In genomic region chr4:40739347-40739746, GRCh38 we compare ENCODE assay signal across 26 cellular contexts.
DNase-seq lines count a peak whose midpoint lies in the region; ATAC-seq, FAIRE-seq and TF ChIP-seq lines count a peak whose summit lies in the region.
"Had no signal": no experiment of that assay in that cellular context is flagged by ENCODE, and none has a peak within 500 bp of the region (broad histone marks: within the 10 kb centered on the region; RNA-seq: fewer than 3 reads in every experiment).

No MANE protein-coding gene starts in this region.

- no peaks in the 10 kb centered on the region for H3K36me3 ChIP-seq in SK-N-MC (ENCODE audit: insufficient read depth, low read length)
- H3K36me3 ChIP-seq: BLaER1 treated with 17β-estradiol and CSF1 and Interleukin-3, amounts not matched to agents 10 nM and 100 nM had no signal

- peak overlapping the region; percentile 28; the same call in 1 of the 2 replicates for H3K4me3 ChIP-seq in SK-N-MC
- H3K4me3 ChIP-seq: BLaER1 treated with 17β-estradiol and CSF1 and Interleukin-3, amounts not matched to agents 10 nM and 100 nM; GM12878 had no signal

- peak; percentile 27 for FAIRE-seq in islet of Langerhans (lab: Jason Lieb, UNC)
- FAIRE-seq: GM12878, GM12892, GM18507, GM19239 had no signal

- DNase-seq in NCI-H146 (lab: John Stamatoyannopoulos, UW): peak; percentile 3
- no peak for DNase-seq in NCI-H146 treated with DMSO at 0.1 percent for 48 hours (lab: John Stamatoyannopoulos, UW; ENCODE audit: unreplicated experiment)
- no peak for DNase-seq in SK-N-MC (ENCODE audit: low read depth, low spot score)
- no peak for DNase-seq in inferior parietal cortex (ENCODE audit: extremely low spot score)
- DNase-seq in GM19240 (ENCODE audit: insufficient read length, low spot score): no peak
- DNase-seq: 8988T; ACHN; CD4-positive, alpha-beta T cell; CD8-positive, alpha-beta memory T cell; COR-L47; DMS 273 treated with DMSO at 0.1 percent for 48 hours; DMS153; DMS53; DMS79; DND-41; EL; GDM1 had no signal

- peak overlapping the region; percentile 87 for H3K27ac ChIP-seq in SK-N-MC
- H3K27ac ChIP-seq: BLaER1 treated with 17β-estradiol and CSF1 and Interleukin-3, amounts not matched to agents 10 nM and 100 nM; C4-2B had no signal

- no peak for ATAC-seq in SK-N-SH treated with all-trans-retinoic acid at 6 μM for 48 hours
- no peak for ATAC-seq in GM19035 (IDR thresholded peaks at IDR 0.05; ENCODE audit: unreplicated experiment)
- ATAC-seq: GM12878 had no signal

- H3K9ac ChIP-seq in SK-N-MC (ENCODE audit: insufficient read length): no peak overlapping the region
- H3K9ac ChIP-seq: BLaER1 treated with 17β-estradiol and CSF1 and Interleukin-3, amounts not matched to agents 10 nM and 100 nM had no signal

- H3K9me3 ChIP-seq in SK-N-MC (ENCODE audit: low read depth, low read length): no peaks in the 10 kb centered on the region
- H3K9me3 ChIP-seq: BLaER1 treated with 17β-estradiol and CSF1 and Interleukin-3, amounts not matched to agents 10 nM and 100 nM had no signal

TF ChIP-seq in SK-N-SH treated with all-trans-retinoic acid at 6 μM for 48 hours, 23 proteins besides CTCF, POLR2A, EP300 and RAD21:
- TF ChIP-seq ZFP3 (CRISPR knock-in tag; IDR thresholded peaks at IDR 0.05) (no peak), ZNF8 (CRISPR knock-in tag; IDR thresholded peaks at IDR 0.05) (peak; percentile 52; the same call in 1 of the 2 replicates), ISL1 (CRISPR knock-in tag; IDR thresholded peaks at IDR 0.05) (peak; percentile 77), ZNF565 (CRISPR knock-in tag; conservative IDR thresholded peaks at IDR 0.05; ENCODE audit: low read depth) (no peak), CSRNP3 (CRISPR knock-in tag; IDR thresholded peaks at IDR 0.05) (peak; percentile 82), TCF4 (CRISPR knock-in tag; IDR thresholded peaks at IDR 0.05; ENCODE audit: borderline replicate concordance) (peak; percentile 95), RARB (CRISPR knock-in tag; IDR thresholded peaks at IDR 0.05) (no peak)
TF ChIP-seq in SK-N-SH treated with all-trans-retinoic acid at 6 μM for 48 hours: peak in this region for 4.
